Comparison of ENCODE assay signal across 14 cellular contexts in genomic region chr2:60531638-60532216, GRCh38. TPM values are rescaled to one million over a fixed set of nuclear protein-coding genes. Genes with fewer than 3 reads are reported as not detected.
DNase-seq lines count a peak whose midpoint lies in the region; ATAC-seq and TF ChIP-seq lines count a peak whose summit lies in the region.
"Had no signal": no experiment of that assay in that cellular context is flagged by ENCODE, and none has a peak within 500 bp of the region (broad histone marks: within the 10 kb centered on the region; RNA-seq: fewer than 3 reads in every experiment).

No MANE protein-coding gene starts in this region.

- no peaks in the 10 kb centered on the region for H3K9me3 Mint-ChIP-seq in H9
- H3K9me3 Mint-ChIP-seq: effector memory CD8-positive, alpha-beta T cell; T-cell had no signal

- no peaks in the 10 kb centered on the region for H3K27me3 Mint-ChIP-seq in H9 (ENCODE audit: low read depth)

- H3K36me3 Mint-ChIP-seq in H9 (ENCODE audit: insufficient read depth in 1 of 3, low read depth in 3 of 3), result peaks cover 7 to 26% (median 21%) of the 10 kb centered on the region in 3 experiments
- H3K36me3 Mint-ChIP-seq: activated naive CD8-positive, alpha-beta T cell; T-cell had no signal

- H3K4me3 ChIP-seq in Peyer's patch (peak overlapping the region in 2 of 4 donors; percentile 29), right cardiac atrium (ENCODE audit: low read length) (no peak overlapping the region), skin epidermis (peak overlapping the region in 1 of 7 experiments; percentile 6)
- H3K4me3 ChIP-seq: tibial artery had no signal

- H3K27ac Mint-ChIP-seq in H9, result peak overlapping the region; percentile 90 to 95 (median 92)
- H3K27ac Mint-ChIP-seq: activated naive CD8-positive, alpha-beta T cell; effector memory CD8-positive, alpha-beta T cell had no signal

- H3K4me1 ChIP-seq in H9 (ENCODE audit: insufficient read depth, low read length) (peaks cover 39% of the 10 kb centered on the region), Peyer's patch (peaks cover 4 to 54% (median 20%) of the 10 kb centered on the region in 4 donors), right cardiac atrium (ENCODE audit: control insufficient read depth, insufficient read depth, low read length) (no peaks in the 10 kb centered on the region)

- H4K91ac ChIP-seq in H9 (ENCODE audit: insufficient read length, low read depth, low read length), result no peak overlapping the region

- no peak overlapping the region for H2BK12ac ChIP-seq in H9 (ENCODE audit: insufficient read length, low read depth, low read length)

- peaks cover 10% of the 10 kb centered on the region for H3K79me1 ChIP-seq in H9 (ENCODE audit: insufficient read depth, low read depth, low read length, poor library complexity, severe bottlenecking)

- H3K23ac ChIP-seq in H9 (ENCODE audit: insufficient read length, low read depth, low read length), result no peak overlapping the region

- H3K4me1 Mint-ChIP-seq in H9, result peaks cover 93 to 99% of the 10 kb centered on the region in 2 experiments

- no peak overlapping the region for H3K27ac ChIP-seq in H9 (ENCODE audit: insufficient read length, low read depth, low read length)
- H3K27ac ChIP-seq in Peyer's patch, result peak overlapping the region; percentile 54 to 78 (median 70)
- H3K27ac ChIP-seq in right cardiac atrium (ENCODE audit: low read length), result no peak overlapping the region
- peak overlapping the region in 19 of 21 experiments; percentile 8 to 88 (median 70) for H3K27ac ChIP-seq in skin epidermis
- H3K27ac ChIP-seq: tibial artery had no signal

- no peak overlapping the region for H3K9ac ChIP-seq in H9 (ENCODE audit: extremely low read depth, insufficient read length, low read length)

- peak; percentile 64 for DNase-seq in H9
- DNase-seq in Peyer's patch, result peak in 2 of 3 donors; percentile 55 to 71
- no peak for DNase-seq in right cardiac atrium
- no peak for DNase-seq in D341Med (ENCODE audit: low spot score)
- DNase-seq in sciatic nerve (ENCODE audit: low spot score), result no peak
- DNase-seq: activated CD4-positive, alpha-beta T cell treated with anti-CD3 and anti-CD28 coated beads, Interleukin-2, amount 50 U/mL, for 48 hours; effector memory CD8-positive, alpha-beta T cell; occipital lobe; T-cell; tibial artery had no signal

- H3K9me3 ChIP-seq in H9 (ENCODE audit: control insufficient read depth, low read depth, low read length) (no peaks in the 10 kb centered on the region), Peyer's patch (no peaks in the 10 kb centered on the region), right cardiac atrium (ENCODE audit: control insufficient read depth, low read length) (no peaks in the 10 kb centered on the region)
- H3K9me3 ChIP-seq: tibial artery had no signal

- intact Hi-C loops in right cardiac atrium (cut with DNase I), result loop anchor here in 1 of 4 donors (10.0 kb wide), 1 partner anchor 97 kb away; no protein-coding TSS in a partner anchor
- intact Hi-C loops in sciatic nerve (cut with DNase I), result no loop called here

- H2BK15ac ChIP-seq in H9 (ENCODE audit: low read depth, low read length), result no peak overlapping the region

- no peak for TF ChIP-seq POLR2A in Peyer's patch (IDR thresholded peaks at IDR 0.05)

- H3K4me3 Mint-ChIP-seq in H9, result peak overlapping the region; percentile 12 to 65; a peak in 4 of 5 replicates
- H3K4me3 Mint-ChIP-seq: activated naive CD8-positive, alpha-beta T cell; effector memory CD8-positive, alpha-beta T cell had no signal

- 0 out of 2 replicates have a peak overlapping the region, but pooled peaks have one; percentile 23 for H3K14ac ChIP-seq in H9 (ENCODE audit: insufficient read depth, low read length)

- H3K27me3 ChIP-seq in H9 (ENCODE audit: insufficient read depth, low read length) (no peaks in the 10 kb centered on the region), Peyer's patch (no peaks in the 10 kb centered on the region), right cardiac atrium (ENCODE audit: control insufficient read depth, insufficient read depth) (no peaks in the 10 kb centered on the region)

- H4K5ac ChIP-seq in H9 (ENCODE audit: insufficient read length, low read depth, low read length), result no peak overlapping the region

- H2AK5ac ChIP-seq in H9 (ENCODE audit: insufficient read length, low read length), result no peak overlapping the region

- no CpG with 5 or more reads among the region's 13 CpGs for WGBS in H9 (ENCODE audit: extremely low coverage, insufficient read length, low lambda C conversion rate)
- WGBS in right cardiac atrium, result 65% methylated on average over 13 of the region's 13 CpGs

- H2BK120ac ChIP-seq in H9 (ENCODE audit: low read depth, low read length, poor library complexity, severe bottlenecking), result no peak overlapping the region

- H3K56ac ChIP-seq in H9 (ENCODE audit: insufficient read length, low read depth, low read length), result no peak overlapping the region

- no peak overlapping the region for H3K18ac ChIP-seq in H9 (ENCODE audit: insufficient read length, low read depth, low read length)

- no peak overlapping the region for H3T11ph ChIP-seq in H9 (ENCODE audit: low read length)

- H3K79me2 ChIP-seq in H9 (ENCODE audit: insufficient read depth, low read length), result peaks cover 14% of the 10 kb centered on the region; the same call in 1 of the 2 replicates

- no peak overlapping the region for H2BK20ac ChIP-seq in H9 (ENCODE audit: low read depth, low read length, poor library complexity, severe bottlenecking)

- peak; percentile 44 to 48 for ATAC-seq in right cardiac atrium
- ATAC-seq in sciatic nerve, result no peak
- no peak for ATAC-seq in GM18873 (IDR thresholded peaks at IDR 0.05; ENCODE audit: low FRiP score, unreplicated experiment)
- ATAC-seq in HG02571 (IDR thresholded peaks at IDR 0.05; ENCODE audit: unreplicated experiment), result no peak
- ATAC-seq: effector memory CD8-positive, alpha-beta T cell; T-cell had no signal

- TF ChIP-seq CTCF in H9 (conservative IDR thresholded peaks at IDR 0.05), result no peak
- TF ChIP-seq CTCF in Peyer's patch (IDR thresholded peaks at IDR 0.05), result no peak

- no peak overlapping the region for H3K4ac ChIP-seq in H9 (ENCODE audit: low read depth, low read length)

- no peak overlapping the region for H4K8ac ChIP-seq in H9 (replicated peaks; ENCODE audit: insufficient read length, low read depth, low read length)

- H3K4me2 ChIP-seq in H9 (ENCODE audit: insufficient read depth, insufficient read length, low read length), result peak overlapping the region; percentile 17

- H3K23me2 ChIP-seq in H9 (ENCODE audit: insufficient read length, low read depth, low read length, poor library complexity, severe bottlenecking), result no peaks in the 10 kb centered on the region

- H2AFZ ChIP-seq in H9 (ENCODE audit: low read length), result no peak overlapping the region

- H3K36me3 ChIP-seq in Peyer's patch, result no peaks in the 10 kb centered on the region
- H3K36me3 ChIP-seq: tibial artery had no signal

- H2BK5ac ChIP-seq in H9 (ENCODE audit: insufficient read length, low read length), result no peak overlapping the region

- H4K20me1 ChIP-seq in H9 (ENCODE audit: control insufficient read depth, insufficient read depth, insufficient read length), result no peaks in the 10 kb centered on the region

RNA-seq across cellular contexts. Expression of gene BCL11A, which starts 21.7 kb away (rescaled TPM):
- 91.4 and 92.7 TPM in 2 replicates for total RNA-seq in H9 (2021)
- 10 to 100 TPM; 35.4 to 94.9 (median 68.8) TPM for total RNA-seq in Peyer's patch
- total RNA-seq in right cardiac atrium, result 10 to 100 TPM in 1 of 4 donors, 1 to 10 TPM in 3; 8.3 to 11.2 (median 8.9) TPM
- 3.7 TPM for polyA plus RNA-seq in right cardiac atrium
- total RNA-seq in sciatic nerve, result 1.6 TPM

Comparison
In these comparisons a context has a peak if more than half of its experiments do, and no peak if none do; other contexts are left out.
1. DNase-seq: peak in H9 (single experiment) and Peyer's patch (2 of 3); none in right cardiac atrium (0 of 3), D341Med (single experiment) and sciatic nerve (single experiment).
2. H3K27ac ChIP-seq: peak in Peyer's patch (4 of 4) and skin epidermis (19 of 21); none in H9 (single experiment) and right cardiac atrium (single experiment).
3. ATAC-seq: peak in right cardiac atrium (2 of 2); none in sciatic nerve (single experiment), GM18873 (single experiment) and HG02571 (single experiment).